35 cellular contexts compared by ENCODE assay signal in the genomic region with DNA sequence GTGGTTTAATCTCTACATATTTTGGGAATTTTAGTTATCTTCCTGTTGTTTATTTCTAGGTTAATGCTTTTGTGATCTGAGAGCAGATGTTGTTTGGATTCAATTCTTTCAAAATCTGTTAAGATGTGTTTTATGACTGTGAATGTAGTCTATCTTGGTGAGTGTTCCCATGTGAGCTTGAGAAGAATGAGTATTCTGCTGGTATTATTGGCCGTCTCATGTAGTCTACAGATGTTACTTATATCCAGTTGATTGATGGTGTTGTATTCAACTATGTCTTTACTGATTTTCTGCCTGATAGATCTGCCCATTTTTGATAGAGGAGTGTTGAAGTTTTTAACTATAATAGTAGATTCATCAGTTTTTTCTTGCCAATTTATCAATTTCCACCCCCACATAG.
"Had no signal": no experiment of that assay in that cellular context is flagged by ENCODE, and none has a peak within 500 bp of the region (broad histone marks: within the 10 kb centered on the region; RNA-seq: fewer than 3 reads in every experiment).

No MANE protein-coding gene starts in this region.

- H3K27ac Mint-ChIP-seq: activated B cell treated with CpG ODN at 0.5 μM for 24 hours; activated CD4-positive, alpha-beta memory T cell treated with anti-CD3 and anti-CD28 coated beads for 36 hours; activated CD8-positive, alpha-beta memory T cell treated with anti-CD3 and anti-CD28 coated beads, Interleukin-2, amount 10 ng/mL, durations not matched to agents 7 days and 5 days; activated CD8-positive, alpha-beta T cell treated with anti-CD3 and anti-CD28 coated beads, Interleukin-2, amount 10 ng/mL, durations not matched to agents 7 days and 5 days; activated naive CD4-positive, alpha-beta T cell treated with anti-CD3 and anti-CD28 coated beads, Interleukin-2, amount 10 ng/mL, durations not matched to agents 7 days and 5 days; activated naive CD4-positive, alpha-beta T cell treated with anti-CD3 and anti-CD28 coated beads, Interleukin-2, amount 50 U/mL, for 72 hours; activated naive CD8-positive, alpha-beta T cell treated with anti-CD3 and anti-CD28 coated beads, Interleukin-2, amount 10 ng/mL, durations not matched to agents 7 days and 5 days; activated T-helper 1 cell treated with anti-CD3 and anti-CD28 coated beads, Interleukin-12 subunit alpha, Interleukin-12 subunit beta, Interleukin-2, Interleukin-4 antibody, amounts not matched to agents 30 ng/mL and 10 ng/mL and 1 ng/mL, durations not matched to agents 14 hours and 24 hours and 36 hours; brain; dendritic cell treated with granulocyte-macrophage colony-stimulating factor and Interleukin-4, amounts not matched to agents 40 ng/mL and 50 ng/mL, for 4 days; endodermal cell; T-helper 17 cell; T-helper 2 cell treated with Interferon-gamma antibody and Interleukin-4, amounts not matched to agents 5 μg/mL and 100 μg/mL, for 36 hours had no signal

- H3K27me3 ChIP-seq: ascending aorta, breast epithelium, cardiac muscle cell, dorsolateral prefrontal cortex, gastroesophageal sphincter, heart right ventricle, hepatocyte had no signal

- H3K4me1 ChIP-seq: ascending aorta, breast epithelium, gastroesophageal sphincter, heart right ventricle had no signal

- H3K27ac ChIP-seq: ascending aorta, breast epithelium, cardiac muscle cell, coronary artery, dorsolateral prefrontal cortex, gastroesophageal sphincter, heart right ventricle, hepatocyte, WERI-Rb-1 had no signal

- H3K4me3 Mint-ChIP-seq: activated B cell treated with CpG ODN at 0.5 μM for 24 hours; activated CD4-positive, alpha-beta memory T cell treated with anti-CD3 and anti-CD28 coated beads for 36 hours; activated CD8-positive, alpha-beta memory T cell treated with anti-CD3 and anti-CD28 coated beads, Interleukin-2, amount 10 ng/mL, durations not matched to agents 7 days and 5 days; activated CD8-positive, alpha-beta T cell treated with anti-CD3 and anti-CD28 coated beads, Interleukin-2, amount 10 ng/mL, durations not matched to agents 7 days and 5 days; activated naive CD4-positive, alpha-beta T cell treated with anti-CD3 and anti-CD28 coated beads, Interleukin-2, amount 10 ng/mL, durations not matched to agents 7 days and 5 days; activated naive CD8-positive, alpha-beta T cell treated with anti-CD3 and anti-CD28 coated beads, Interleukin-2, amount 10 ng/mL, durations not matched to agents 7 days and 5 days; activated T-helper 1 cell treated with anti-CD3 and anti-CD28 coated beads, Interleukin-12 subunit alpha, Interleukin-12 subunit beta, Interleukin-2, Interleukin-4 antibody, amounts not matched to agents 30 ng/mL and 10 ng/mL and 1 ng/mL, durations not matched to agents 14 hours and 24 hours and 36 hours; brain; dendritic cell treated with granulocyte-macrophage colony-stimulating factor and Interleukin-4, amounts not matched to agents 40 ng/mL and 50 ng/mL, for 4 days; endodermal cell; T-helper 17 cell; T-helper 2 cell treated with Interferon-gamma antibody and Interleukin-4, amounts not matched to agents 5 μg/mL and 100 μg/mL, for 36 hours had no signal

- DNase-seq: activated B cell treated with CpG ODN at 0.5 μM for 24 hours; activated CD4-positive, alpha-beta memory T cell treated with anti-CD3 and anti-CD28 coated beads for 36 hours; activated CD4-positive, alpha-beta T cell treated with anti-CD3 and anti-CD28 coated beads for 48 hours; activated CD4-positive, alpha-beta T cell treated with anti-CD3 and anti-CD28 coated beads, Interleukin-2, amount 50 U/mL, for 1 hour; activated CD8-positive, alpha-beta memory T cell treated with anti-CD3 and anti-CD28 coated beads, Interleukin-2, amount 10 ng/mL, durations not matched to agents 7 days and 5 days; activated CD8-positive, alpha-beta memory T cell treated with anti-CD3 and anti-CD28 coated beads, Interleukin-2, amount 50 U/mL, for 4 hours; activated CD8-positive, alpha-beta T cell treated with anti-CD3 and anti-CD28 coated beads, Interleukin-2, amount 10 ng/mL, durations not matched to agents 7 days and 5 days; activated gamma-delta T cell; activated naive CD4-positive, alpha-beta T cell; activated naive CD4-positive, alpha-beta T cell treated with anti-CD3 and anti-CD28 coated beads, Interleukin-2, amount 10 ng/mL, durations not matched to agents 7 days and 5 days; activated naive CD8-positive, alpha-beta T cell treated with anti-CD3 and anti-CD28 coated beads, Interleukin-2, amount 10 ng/mL, durations not matched to agents 7 days and 5 days; activated T-cell treated with anti-CD3 and anti-CD28 coated beads, Interleukin-2, amount 50 U/mL, for 1 hour; activated T-cell treated with anti-CD3 and anti-CD28 coated beads, Interleukin-2, amount 50 U/mL, for 48 hours; central memory CD4-positive, alpha-beta T cell; dorsolateral prefrontal cortex; effector memory CD4-positive, alpha-beta T cell; endodermal cell; foreskin melanocyte; heart right ventricle; T-helper 17 cell; T1000; WERI-Rb-1 had no signal

- H3K27me3 Mint-ChIP-seq: activated B cell treated with CpG ODN at 0.5 μM for 24 hours; activated CD8-positive, alpha-beta memory T cell treated with anti-CD3 and anti-CD28 coated beads, Interleukin-2, amount 10 ng/mL, durations not matched to agents 7 days and 5 days; activated naive CD4-positive, alpha-beta T cell treated with anti-CD3 and anti-CD28 coated beads, Interleukin-2, amount 10 ng/mL, durations not matched to agents 7 days and 5 days; activated naive CD8-positive, alpha-beta T cell treated with anti-CD3 and anti-CD28 coated beads, Interleukin-2, amount 10 ng/mL, durations not matched to agents 7 days and 5 days; brain; dendritic cell treated with granulocyte-macrophage colony-stimulating factor and Interleukin-4, amounts not matched to agents 40 ng/mL and 50 ng/mL, for 4 days; T-helper 17 cell had no signal

- H3K36me3 ChIP-seq: ascending aorta, breast epithelium, cardiac muscle cell, gastroesophageal sphincter, heart right ventricle, WERI-Rb-1 had no signal

- ATAC-seq: activated CD4-positive, CD25-positive, alpha-beta regulatory T cell treated with anti-CD3 and anti-CD28 coated beads, Interleukin-2, amount 50 U/mL, for 24 hours; activated CD8-positive, alpha-beta memory T cell treated with anti-CD3 and anti-CD28 coated beads, Interleukin-2, amount 10 ng/mL, durations not matched to agents 7 days and 5 days; activated CD8-positive, alpha-beta T cell treated with anti-CD3 and anti-CD28 coated beads, Interleukin-2, amount 10 ng/mL, durations not matched to agents 7 days and 5 days; esophagus mucosa; gastroesophageal sphincter; heart right ventricle; T-helper 17 cell had no signal

- H3K36me3 Mint-ChIP-seq: activated CD4-positive, alpha-beta memory T cell treated with anti-CD3 and anti-CD28 coated beads for 36 hours; activated CD8-positive, alpha-beta memory T cell treated with anti-CD3 and anti-CD28 coated beads, Interleukin-2, amount 10 ng/mL, durations not matched to agents 7 days and 5 days; activated naive CD4-positive, alpha-beta T cell treated with anti-CD3 and anti-CD28 coated beads, Interleukin-2, amount 10 ng/mL, durations not matched to agents 7 days and 5 days; activated naive CD4-positive, alpha-beta T cell treated with anti-CD3 and anti-CD28 coated beads, Interleukin-2, amount 50 U/mL, for 72 hours; activated naive CD8-positive, alpha-beta T cell treated with anti-CD3 and anti-CD28 coated beads, Interleukin-2, amount 10 ng/mL, durations not matched to agents 7 days and 5 days had no signal

- H3K9me3 ChIP-seq: breast epithelium, gastroesophageal sphincter had no signal

- H3K4me3 ChIP-seq: ascending aorta, breast epithelium, cardiac muscle cell, coronary artery, dorsolateral prefrontal cortex, gastroesophageal sphincter, heart right ventricle, hepatocyte had no signal

- H3K4me1 Mint-ChIP-seq: activated B cell treated with CpG ODN at 0.5 μM for 24 hours; activated CD8-positive, alpha-beta memory T cell treated with anti-CD3 and anti-CD28 coated beads, Interleukin-2, amount 10 ng/mL, durations not matched to agents 7 days and 5 days; activated naive CD4-positive, alpha-beta T cell treated with anti-CD3 and anti-CD28 coated beads, Interleukin-2, amount 10 ng/mL, durations not matched to agents 7 days and 5 days; activated naive CD8-positive, alpha-beta T cell treated with anti-CD3 and anti-CD28 coated beads, Interleukin-2, amount 10 ng/mL, durations not matched to agents 7 days and 5 days; brain; endodermal cell; T-helper 17 cell had no signal

- H3K9me3 Mint-ChIP-seq: activated B cell treated with CpG ODN at 0.5 μM for 24 hours; activated CD4-positive, alpha-beta memory T cell treated with anti-CD3 and anti-CD28 coated beads for 36 hours; activated naive CD4-positive, alpha-beta T cell treated with anti-CD3 and anti-CD28 coated beads, Interleukin-2, amount 10 ng/mL, durations not matched to agents 7 days and 5 days; activated naive CD8-positive, alpha-beta T cell treated with anti-CD3 and anti-CD28 coated beads, Interleukin-2, amount 10 ng/mL, durations not matched to agents 7 days and 5 days; activated T-helper 1 cell treated with anti-CD3 and anti-CD28 coated beads, Interleukin-12 subunit alpha, Interleukin-12 subunit beta, Interleukin-2, Interleukin-4 antibody, amounts not matched to agents 30 ng/mL and 10 ng/mL and 1 ng/mL, durations not matched to agents 14 hours and 24 hours and 36 hours; dendritic cell treated with granulocyte-macrophage colony-stimulating factor and Interleukin-4, amounts not matched to agents 40 ng/mL and 50 ng/mL, for 4 days; endodermal cell; T-helper 2 cell treated with Interferon-gamma antibody and Interleukin-4, amounts not matched to agents 5 μg/mL and 100 μg/mL, for 36 hours had no signal
